In the genomic region with DNA sequence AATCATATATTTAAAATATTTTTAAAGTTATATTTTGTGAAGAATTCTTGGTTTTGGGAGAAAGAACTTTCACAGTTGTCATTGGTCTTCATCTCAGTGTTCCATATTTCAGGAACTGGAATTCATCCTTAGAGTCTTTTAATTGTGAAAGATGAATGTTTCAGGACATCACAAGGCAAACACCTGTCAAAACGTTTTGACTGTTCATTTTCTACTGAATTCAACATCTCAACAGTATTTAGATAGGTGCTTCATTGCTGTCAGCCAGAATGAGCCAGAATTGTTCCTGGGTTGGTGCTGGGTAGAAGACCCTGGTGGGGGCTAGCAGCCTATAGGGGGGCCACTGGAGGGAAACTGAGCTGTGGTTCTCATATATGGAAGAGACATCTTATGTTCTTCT, we compare ENCODE assay signal across 30 cellular contexts.
"Had no signal": no experiment of that assay in that cellular context is flagged by ENCODE, and none has a peak within 500 bp of the region (broad histone marks: within the 10 kb centered on the region; RNA-seq: fewer than 3 reads in every experiment).

No MANE protein-coding gene starts in this region.

- H3K9me3 Mint-ChIP-seq: natural killer cell treated with Interleukin-12 subunit alpha and Interleukin-12 subunit beta and Interleukin-15 and Interleukin-18, amount 100 ng/mL, for 72 hours; neural progenitor cell; stimulated activated effector memory CD8-positive, alpha-beta T cell treated with anti-CD3 and anti-CD28 coated beads, Interleukin-12 subunit alpha, Interleukin-12 subunit beta, amount 100 ng/mL, for 72 hours had no signal

- H3K27me3 ChIP-seq: neural progenitor cell, ovary, right lobe of liver, sigmoid colon, suprapubic skin, testis, tibial artery, transverse colon, upper lobe of right lung, uterus had no signal

- H3K27ac Mint-ChIP-seq: naive thymus-derived CD8-positive, alpha-beta T cell; natural killer cell treated with Interleukin-12 subunit alpha and Interleukin-12 subunit beta and Interleukin-15 and Interleukin-18, amount 100 ng/mL, for 72 hours; nephron progenitor cell; neural progenitor cell; progenitor cell of endocrine pancreas; stimulated activated effector memory CD8-positive, alpha-beta T cell treated with anti-CD3 and anti-CD28 coated beads, Interleukin-12 subunit alpha, Interleukin-12 subunit beta, amount 100 ng/mL, for 72 hours; stimulated activated naive CD8-positive, alpha-beta T cell treated with anti-CD3 and anti-CD28 coated beads, Interleukin-15, amount 100 ng/mL, for 72 hours; type B pancreatic cell had no signal

- H3K36me3 Mint-ChIP-seq: natural killer cell treated with Interleukin-12 subunit alpha and Interleukin-12 subunit beta and Interleukin-15 and Interleukin-18, amount 100 ng/mL, for 72 hours; neural progenitor cell; stimulated activated effector memory CD8-positive, alpha-beta T cell treated with anti-CD3 and anti-CD28 coated beads, Interleukin-12 subunit alpha, Interleukin-12 subunit beta, amount 100 ng/mL, for 72 hours; type B pancreatic cell had no signal

- H3K4me3 ChIP-seq: neural progenitor cell, ovary, psoas muscle, right lobe of liver, sigmoid colon, suprapubic skin, testis, tibial artery, transverse colon, upper lobe of right lung, uterus had no signal

- H3K4me1 ChIP-seq: neural progenitor cell, parathyroid adenoma, psoas muscle, right lobe of liver, sigmoid colon, suprapubic skin, testis, tibial artery, transverse colon, uterus had no signal

- ATAC-seq: naive thymus-derived CD8-positive, alpha-beta T cell; natural killer cell treated with Interleukin-12 subunit alpha and Interleukin-12 subunit beta and Interleukin-15 and Interleukin-18, amount 100 ng/mL, for 72 hours; psoas muscle; right cardiac atrium; right lobe of liver; stimulated activated effector memory CD8-positive, alpha-beta T cell treated with anti-CD3 and anti-CD28 coated beads, Interleukin-12 subunit alpha, Interleukin-12 subunit beta, amount 100 ng/mL, for 72 hours; stimulated activated naive CD8-positive, alpha-beta T cell treated with anti-CD3 and anti-CD28 coated beads, Interleukin-15, amount 100 ng/mL, for 72 hours; stimulated activated naive CD8-positive, alpha-beta T cell treated with anti-CD3 and anti-CD28 coated beads, Interleukin-15, Interleukin-2, amounts not matched to agents 100 U/mL and 50 U/mL, for 24 hours; upper lobe of right lung had no signal

- H3K9me3 ChIP-seq: ovary, psoas muscle, right lobe of liver, sigmoid colon, suprapubic skin, testis, tibial artery, transverse colon, upper lobe of right lung, uterus had no signal

- H3K9ac ChIP-seq: neural progenitor cell, parathyroid adenoma had no signal

- H3K36me3 ChIP-seq: neural progenitor cell, ovary, right lobe of liver, sigmoid colon, suprapubic skin, tibial artery, transverse colon, upper lobe of right lung, uterus had no signal

- H3K27ac ChIP-seq: neural progenitor cell, ovary, parathyroid adenoma, psoas muscle, right lobe of liver, sigmoid colon, suprapubic skin, testis, tibial artery, transverse colon, upper lobe of right lung, uterus had no signal

- H3K4me3 Mint-ChIP-seq: naive thymus-derived CD8-positive, alpha-beta T cell; natural killer cell treated with Interleukin-12 subunit alpha and Interleukin-12 subunit beta and Interleukin-15 and Interleukin-18, amount 100 ng/mL, for 72 hours; nephron progenitor cell; neural progenitor cell; stimulated activated effector memory CD8-positive, alpha-beta T cell treated with anti-CD3 and anti-CD28 coated beads, Interleukin-12 subunit alpha, Interleukin-12 subunit beta, amount 100 ng/mL, for 72 hours; stimulated activated naive CD8-positive, alpha-beta T cell treated with anti-CD3 and anti-CD28 coated beads, Interleukin-15, amount 100 ng/mL, for 72 hours; type B pancreatic cell had no signal

- DNase-seq: naive thymus-derived CD8-positive, alpha-beta T cell; nephron progenitor cell; occipital lobe; ovary; posterior cingulate gyrus; psoas muscle; right cardiac atrium; right lobe of liver; sigmoid colon; small intestine; stimulated activated CD4-positive, alpha-beta T cell treated with anti-CD3 and anti-CD28 coated beads, Interleukin-15, amount 100 ng/mL, for 24 hours; stimulated activated CD4-positive, alpha-beta T cell treated with anti-CD3 and anti-CD28 coated beads, Interleukin-2, amount 100 ng/mL, for 24 hours; stimulated activated CD4-positive, alpha-beta T cell treated with anti-CD3 and anti-CD28 coated beads, Interleukin-2, amount 100 ng/mL, for 48 hours; stimulated activated CD4-positive, alpha-beta T cell treated with anti-CD3 and anti-CD28 coated beads, Interleukin-4, amount 100 ng/mL, for 24 hours; stimulated activated naive CD4-positive, alpha-beta T cell; stimulated activated naive CD8-positive, alpha-beta T cell treated with anti-CD3 and anti-CD28 coated beads, Interleukin-15, amount 100 ng/mL, for 72 hours; stimulated activated naive CD8-positive, alpha-beta T cell treated with anti-CD3 and anti-CD28 coated beads, Interleukin-15, Interleukin-2, amounts not matched to agents 100 U/mL and 50 U/mL, for 24 hours; substantia nigra; testis; tibial artery; transverse colon; upper lobe of right lung; uterus had no signal

- H3K4me2 ChIP-seq: neural progenitor cell had no signal

- H3K79me2 ChIP-seq: parathyroid adenoma had no signal

- H3K27me3 Mint-ChIP-seq: naive thymus-derived CD8-positive, alpha-beta T cell; progenitor cell of endocrine pancreas; stimulated activated naive CD8-positive, alpha-beta T cell treated with anti-CD3 and anti-CD28 coated beads, Interleukin-15, amount 100 ng/mL, for 72 hours had no signal
